1 cellular context compared by ENCODE assay signal in genomic region chr19:42268704-42269517, GRCh38.
TF ChIP-seq lines count a peak whose summit lies in the region.

Gene CIC (plus strand): TSS chr19:42269252. CDS start chr19:42271784, 2,532 bp downstream.

TF ChIP-seq in K562, 482 proteins besides CTCF, POLR2A, EP300 and RAD21 (continued from another document):
- TF ChIP-seq MLLT1 (IDR thresholded peaks at IDR 0.05): peak in 1 of 2 experiments; percentile 100; a peak in 2 of 4 replicates
- TF ChIP-seq ARID2 (IDR thresholded peaks at IDR 0.05): no peak
- no peak for TF ChIP-seq NFIX (CRISPR knock-in tag; IDR thresholded peaks at IDR 0.05; ENCODE audit: low read depth)
- TF ChIP-seq MAFK (IDR thresholded peaks at IDR 0.05; ENCODE audit: low read length): no peak
- peak; percentile 100 for TF ChIP-seq ASH1L (IDR thresholded peaks at IDR 0.05; ENCODE audit: borderline replicate concordance, low read depth, partially characterized antibody)
- TF ChIP-seq ZNF384 (IDR thresholded peaks at IDR 0.05; ENCODE audit: low read depth, low read length): peak; percentile 98
- peak; percentile 61 for TF ChIP-seq PCBP1 (IDR thresholded peaks at IDR 0.05; ENCODE audit: low read depth, low read length, poor library complexity, severe bottlenecking)
- no peak for TF ChIP-seq E2F4 (CRISPR knock-in tag; IDR thresholded peaks at IDR 0.05; ENCODE audit: low read depth)
- TF ChIP-seq GABPA (tag; conservative IDR thresholded peaks at IDR 0.05; ENCODE audit: low read depth): peak; percentile 93
- peak; percentile 92 for TF ChIP-seq DACH1 (IDR thresholded peaks at IDR 0.05; ENCODE audit: partially characterized antibody)
- peak; percentile 88; the same call in 1 of the 2 replicates for TF ChIP-seq MTA3 (IDR thresholded peaks at IDR 0.05; ENCODE audit: borderline replicate concordance)
- no peak for TF ChIP-seq RBM15 (IDR thresholded peaks at IDR 0.05; ENCODE audit: insufficient read depth, low read length)
- TF ChIP-seq ZBTB40 (IDR thresholded peaks at IDR 0.05): peak; percentile 92
- TF ChIP-seq ZBTB40 (CRISPR knock-in tag; IDR thresholded peaks at IDR 0.05): no peak
- 0 out of 2 replicates have a peak, but pooled peaks have one; percentile 16 for TF ChIP-seq ZKSCAN1 (IDR thresholded peaks at IDR 0.05; ENCODE audit: low read depth, low read length)
- TF ChIP-seq RREB1 (CRISPR knock-in tag; IDR thresholded peaks at IDR 0.05): no peak
- no peak for TF ChIP-seq ZNF140 (CRISPR knock-in tag; IDR thresholded peaks at IDR 0.05)
- peak; percentile 73 to 81 for TF ChIP-seq NRF1 (conservative IDR thresholded peaks at IDR 0.05 in 1 of 2, IDR thresholded peaks at IDR 0.05 in 1 of 2)
- TF ChIP-seq ZNF143 (CRISPR knock-in tag; IDR thresholded peaks at IDR 0.05): peak; percentile 99
- no peak for TF ChIP-seq ADNP (tag; IDR thresholded peaks at IDR 0.05)
- peak; percentile 100 for TF ChIP-seq PKNOX1 (IDR thresholded peaks at IDR 0.05)
- TF ChIP-seq CREB3L1 (IDR thresholded peaks at IDR 0.05; ENCODE audit: borderline replicate concordance, low read depth): peak; percentile 95
- no peak for TF ChIP-seq RBM39 (optimal IDR thresholded peaks at IDR 0.05; ENCODE audit: low read depth, low read length)
- no peak for TF ChIP-seq ZMIZ1 (IDR thresholded peaks at IDR 0.05; ENCODE audit: low read depth in 2 of 2, low read length in 2 of 2)
- peak; percentile 91 for TF ChIP-seq GABPB1 (CRISPR knock-in tag; IDR thresholded peaks at IDR 0.05)
- no peak for TF ChIP-seq PRPF4 (IDR thresholded peaks at IDR 0.05; ENCODE audit: insufficient read depth, low read depth, low read length, poor library complexity, severe bottlenecking)
- peak; percentile 76 for TF ChIP-seq ZNF197 (CRISPR knock-in tag; IDR thresholded peaks at IDR 0.05; ENCODE audit: low read depth)
